ENCODE assay signal across 11 cellular contexts in genomic region chr6:155274533-155274932, GRCh38. TPM values are rescaled to one million over a fixed set of nuclear protein-coding genes. Genes with fewer than 3 reads are reported as not detected.
DNase-seq lines count a peak whose midpoint lies in the region; ATAC-seq and TF ChIP-seq lines count a peak whose summit lies in the region.
"Had no signal": no experiment of that assay in that cellular context is flagged by ENCODE, and none has a peak within 500 bp of the region (broad histone marks: within the 10 kb centered on the region; RNA-seq: fewer than 3 reads in every experiment).

No MANE protein-coding gene starts in this region.

- H3K27ac ChIP-seq in brain microvascular endothelial cell (peak overlapping the region; percentile 82), gastroesophageal sphincter (peak overlapping the region; percentile 21 to 73 (median 66)), transverse colon (peak overlapping the region; percentile 33 to 82 (median 61))

- H3K9me3 ChIP-seq in gastroesophageal sphincter (no peaks in the 10 kb centered on the region), transverse colon (no peaks in the 10 kb centered on the region)

- TF ChIP-seq CTCF in brain microvascular endothelial cell (IDR thresholded peaks at IDR 0.05; ENCODE audit: low read depth, low read length, missing control alignments) = no peak
- TF ChIP-seq CTCF in gastroesophageal sphincter (IDR thresholded peaks at IDR 0.05) = no peak
- TF ChIP-seq CTCF in transverse colon (IDR thresholded peaks at IDR 0.05) = no peak

- DNase-seq in HT1080 (ENCODE audit: low read depth) (peak; percentile 65), brain microvascular endothelial cell (peak; percentile 25), transverse colon (no peak), ecto neural progenitor cell (ENCODE audit: low spot score) (no peak), NCI-H2081 treated with DMSO at 0.1 percent for 48 hours (lab: John Stamatoyannopoulos, UW) (no peak), iPS-NIHi11 (ENCODE audit: low spot score) (no peak)
- DNase-seq: activated CD4-positive, CD25-positive, alpha-beta regulatory T cell; activated T-cell treated with anti-CD3 and anti-CD28 coated beads, Interleukin-2, amount 50 U/mL, for 48 hours; NCI-H345; stimulated activated CD4-positive, alpha-beta T cell treated with anti-CD3 and anti-CD28 coated beads, Interleukin-12 subunit alpha, Interleukin-12 subunit beta, amount 100 ng/mL, for 4 hours had no signal

- TF ChIP-seq EP300 in gastroesophageal sphincter (IDR thresholded peaks at IDR 0.05) (no peak), transverse colon (IDR thresholded peaks at IDR 0.05; ENCODE audit: low read depth) (no peak)

- in situ Hi-C loops in brain microvascular endothelial cell (cut with HindIII; ENCODE audit: low pct_ligation_motif_present, low sequenced_read_pairs) (loop anchor here (25.0 kb wide), 1 partner anchor 337 kb away; no protein-coding TSS in a partner anchor), transverse colon (cut with MboI; ENCODE audit: low pct_ligation_motif_present in 1 of 4, low pct_unique_long_range_greater_than_20kb in 1 of 4, low sequenced_read_pairs in 3 of 4) (loop anchor here in 1 of 4 donors (25.0 kb wide), 1 partner anchor 337 kb away; no protein-coding TSS in a partner anchor)

- intact Hi-C loops in transverse colon (cut with DNase I; ENCODE audit: low total_unique reads) = no loop called here

- no peaks in the 10 kb centered on the region for H3K36me3 ChIP-seq in brain microvascular endothelial cell (replicated peaks)
- H3K36me3 ChIP-seq in gastroesophageal sphincter = no peaks in the 10 kb centered on the region
- no peaks in the 10 kb centered on the region for H3K36me3 ChIP-seq in transverse colon

- no peaks in the 10 kb centered on the region for H3K27me3 ChIP-seq in brain microvascular endothelial cell (replicated peaks)
- H3K27me3 ChIP-seq in gastroesophageal sphincter = no peaks in the 10 kb centered on the region
- no peaks in the 10 kb centered on the region for H3K27me3 ChIP-seq in transverse colon

- no peak for TF ChIP-seq POLR2A in gastroesophageal sphincter (IDR thresholded peaks at IDR 0.05)
- no peak for TF ChIP-seq POLR2A in transverse colon (IDR thresholded peaks at IDR 0.05)

- peak; percentile 46 for ATAC-seq in gastroesophageal sphincter

- 38 to 44% methylated on average over 1 of the region's 1 CpG for WGBS in gastroesophageal sphincter (ENCODE audit: low coverage in 1 of 2), 2 donors
- WGBS in transverse colon (ENCODE audit: low coverage in 1 of 2), 2 donors = 73 to 86% methylated on average over 1 of the region's 1 CpG

- H3K4me3 ChIP-seq in brain microvascular endothelial cell (ENCODE audit: low read depth, low read length) (no peak overlapping the region), gastroesophageal sphincter (no peak overlapping the region), transverse colon (no peak overlapping the region)

- H3K4me1 ChIP-seq in gastroesophageal sphincter (peaks cover 20 to 50% (median 21%) of the 10 kb centered on the region in 3 donors), transverse colon (peaks cover 0 to 34% (median 2%) of the 10 kb centered on the region in 4 donors)

RNA-seq across cellular contexts. Expression of gene CLDN20, which starts 10.7 kb away (rescaled TPM):
- not detected in 2 replicates for total RNA-seq in HT1080 (2014; rRNA removed; shearing (Covaris generic))
- not detected in 2 replicates for polyA plus RNA-seq in HT1080 (2015; cell fraction: cytosol; rRNA removed)
- not detected in 2 replicates for polyA plus RNA-seq in HT1080 (2015; cell fraction: nucleus; rRNA removed)
- total RNA-seq in gastroesophageal sphincter = under 1 TPM in 1 of 4 donors, not detected in 3; 0.27 TPM
- total RNA-seq in transverse colon = not detected

RNA-seq across cellular contexts. Expression of gene TFB1M, which starts 39.8 kb away (rescaled TPM):
- total RNA-seq in HT1080 (2014; rRNA removed; shearing (Covaris generic)) = 20.2 and 24.5 TPM in 2 replicates
- polyA plus RNA-seq in HT1080 (2015; cell fraction: cytosol; rRNA removed) = 31.6 and 37.0 TPM in 2 replicates
- polyA plus RNA-seq in HT1080 (2015; cell fraction: nucleus; rRNA removed) = 49.1 and 57.1 TPM in 2 replicates
- total RNA-seq in gastroesophageal sphincter = 10 to 100 TPM in 3 of 4 donors, 1 to 10 TPM in 1; 6.7 to 16.4 (median 12.5) TPM
- total RNA-seq in transverse colon = 10 to 100 TPM in 3 of 4 donors, 1 to 10 TPM in 1; 3.2 to 43.4 (median 16.5) TPM

Comparison
In these comparisons a context has a peak if more than half of its experiments do, and no peak if none do; other contexts are left out.
1. DNase-seq: peak in HT1080 (single experiment) and brain microvascular endothelial cell (single experiment); none in transverse colon (single experiment), ecto neural progenitor cell (single experiment), NCI-H2081 treated with DMSO at 0.1 percent for 48 hours (single experiment) and iPS-NIHi11 (single experiment).
2. Peak in every context shown above with its lines, with median percentiles within 50 percentile points of each other: H3K27ac ChIP-seq.